ENCODE assay signal across 24 cellular contexts in genomic region chr9:137515338-137515724, GRCh38. TPM values are rescaled to one million over a fixed set of nuclear protein-coding genes. Genes with fewer than 3 reads are reported as not detected.
DNase-seq lines count a peak whose midpoint lies in the region; ATAC-seq, FAIRE-seq and TF ChIP-seq lines count a peak whose summit lies in the region.
"Had no signal": no experiment of that assay in that cellular context is flagged by ENCODE, and none has a peak within 500 bp of the region (broad histone marks: within the 10 kb centered on the region; RNA-seq: fewer than 3 reads in every experiment).

No MANE protein-coding gene starts in this region.

- intact Hi-C loops in Panc1 (cut with micrococcal nuclease; ENCODE audit: unreplicated experiment) (no loop called here), HepG2 (cut with micrococcal nuclease; ENCODE audit: unreplicated experiment) (no loop called here), aorta (cut with DNase I) (no loop called here), ascending aorta (cut with DNase I) (no loop called here)

- FAIRE-seq in HepG2 (lab: Jason Lieb, UNC): no peak
- FAIRE-seq: A204.1, GM12891, H54 had no signal

- TF ChIP-seq RAD21 in HepG2 (CRISPR knock-in tag; IDR thresholded peaks at IDR 0.05): no peak

- no peak for TF ChIP-seq EP300 in HepG2 (IDR thresholded peaks at IDR 0.05; ENCODE audit: low read depth in 2 of 2, low read length in 2 of 2)
- no peak for TF ChIP-seq EP300 in HepG2 (CRISPR knock-in tag; IDR thresholded peaks at IDR 0.05; ENCODE audit: borderline replicate concordance)

- H3K4me1 ChIP-seq in Panc1 (ENCODE audit: control insufficient read depth, insufficient read depth, low read length) (peaks cover 5% of the 10 kb centered on the region), HepG2 (ENCODE audit: insufficient read depth, low read length) (no peaks in the 10 kb centered on the region), aorta (ENCODE audit: control insufficient read depth in 1 of 2, insufficient read depth in 2 of 2, low read length in 2 of 2) (no peaks in the 10 kb centered on the region), ascending aorta (no peaks in the 10 kb centered on the region)
- H3K4me1 ChIP-seq: BE2C had no signal

- peaks cover 8% of the 10 kb centered on the region for H3K4me1 Mint-ChIP-seq in stimulated activated naive CD8-positive, alpha-beta T cell treated with anti-CD3 and anti-CD28 coated beads, Interleukin-15, amount 100 ng/mL, for 72 hours

- no peaks in the 10 kb centered on the region for H3K9me3 Mint-ChIP-seq in stimulated activated naive CD8-positive, alpha-beta T cell treated with anti-CD3 and anti-CD28 coated beads, Interleukin-15, amount 100 ng/mL, for 72 hours
- H3K9me3 Mint-ChIP-seq: CD4-positive, alpha-beta memory T cell had no signal

- POLR2A ChIA-PET in Panc1 (lab: Charles Lee): no interaction called here
- POLR2A ChIA-PET in HepG2 (lab: Yijun Ruan, JAX): no interaction called here

- H3K9ac ChIP-seq in HepG2 (ENCODE audit: insufficient read depth, low read depth, low read length): no peak overlapping the region

- WGBS in HepG2 (ENCODE audit: low lambda C conversion rate): no CpG with 5 or more reads among the region's 23 CpGs
- 85 to 91% methylated on average over 23 of the region's 23 CpGs for WGBS in aorta, 2 donors

- H3K27me3 ChIP-seq in Panc1 (ENCODE audit: control insufficient read depth, insufficient read depth, low read length): no peaks in the 10 kb centered on the region
- H3K27me3 ChIP-seq in HepG2 (ENCODE audit: control insufficient read depth in 1 of 2, insufficient read depth in 2 of 2, low read length in 2 of 2): no peaks in the 10 kb centered on the region
- H3K27me3 ChIP-seq in aorta (ENCODE audit: control insufficient read depth in 1 of 2, insufficient read depth in 2 of 2, low read length in 1 of 2): no peaks in the 10 kb centered on the region
- no peaks in the 10 kb centered on the region for H3K27me3 ChIP-seq in ascending aorta
- H3K27me3 ChIP-seq: BE2C had no signal

- in situ Hi-C loops in Panc1 (cut with HindIII; ENCODE audit: low pct_unique_long_range_greater_than_20kb, low sequenced_read_pairs) (no loop called here), HepG2 (cut with HindIII; ENCODE audit: extremely low pct_ligation_motif_present, low pct_unique_long_range_greater_than_20kb) (no loop called here)

- peak; percentile 35 for ATAC-seq in stimulated activated naive CD8-positive, alpha-beta T cell treated with anti-CD3 and anti-CD28 coated beads, Interleukin-15, amount 100 ng/mL, for 72 hours
- ATAC-seq in stimulated activated naive CD8-positive, alpha-beta T cell treated with anti-CD3 and anti-CD28 coated beads, Interleukin-15, Interleukin-2, amounts not matched to agents 100 U/mL and 50 U/mL, for 24 hours: no peak
- ATAC-seq in Panc1 (peak; percentile 62), HepG2 (peak; percentile 50; the same call in 2 of the 3 replicates), aorta (ENCODE audit: low FRiP score) (peak; percentile 44)

- no TSS peak for BruUV-seq in Panc1 (replicated peaks; lab: Mats Ljungman, UMichigan)
- BruUV-seq in HepG2 (replicated peaks; lab: Mats Ljungman, UMichigan): no TSS peak

- no peaks in the 10 kb centered on the region for H3K27me3 Mint-ChIP-seq in stimulated activated naive CD8-positive, alpha-beta T cell treated with anti-CD3 and anti-CD28 coated beads, Interleukin-15, amount 100 ng/mL, for 72 hours
- H3K27me3 Mint-ChIP-seq: CD4-positive, alpha-beta memory T cell had no signal

- TF ChIP-seq CTCF in Panc1 (IDR thresholded peaks at IDR 0.05) (no peak), HepG2 (CRISPR knock-in tag; IDR thresholded peaks at IDR 0.05) (no peak), ascending aorta (IDR thresholded peaks at IDR 0.05) (no peak)

- H3K36me3 ChIP-seq in Panc1 (ENCODE audit: control insufficient read depth, insufficient read depth, low read length): no peaks in the 10 kb centered on the region
- no peaks in the 10 kb centered on the region for H3K36me3 ChIP-seq in HepG2 (replicated peaks in 1 of 2; ENCODE audit: control insufficient read depth in 1 of 2, insufficient read depth in 2 of 2, low read length in 2 of 2)
- no peaks in the 10 kb centered on the region for H3K36me3 ChIP-seq in aorta (ENCODE audit: control insufficient read depth in 1 of 2, insufficient read depth in 2 of 2, low read length in 1 of 2)
- H3K36me3 ChIP-seq in ascending aorta: peaks cover 0 to 17% of the 10 kb centered on the region in 2 donors
- H3K36me3 ChIP-seq: BE2C had no signal

- TF ChIP-seq POLR2A in HepG2 (IDR thresholded peaks at IDR 0.05; ENCODE audit: insufficient read depth in 1 of 2, low read depth in 2 of 2, low read length in 2 of 2): no peak

- CTCF ChIA-PET in Panc1 (lab: Charles Lee): no interaction called here
- CTCF ChIA-PET in HepG2 (lab: Yijun Ruan, JAX; ENCODE audit: low intra/inter-chr PET ratio, low total read pairs): no interaction called here

- no peak overlapping the region for H3K4me3 Mint-ChIP-seq in stimulated activated naive CD8-positive, alpha-beta T cell treated with anti-CD3 and anti-CD28 coated beads, Interleukin-15, amount 100 ng/mL, for 72 hours
- H3K4me3 Mint-ChIP-seq: CD4-positive, alpha-beta memory T cell had no signal

- no peak overlapping the region for H2AFZ ChIP-seq in HepG2 (ENCODE audit: low read length)

- no peaks in the 10 kb centered on the region for H3K79me2 ChIP-seq in HepG2 (ENCODE audit: insufficient read depth, low read length)

- H3K4me3 ChIP-seq in Panc1 (ENCODE audit: low read depth in 2 of 2, low read length in 2 of 2) (no peak overlapping the region), HepG2 (replicated peaks in 1 of 3; ENCODE audit: insufficient read depth in 1 of 3, low read depth in 2 of 3, low read length in 3 of 3) (no peak overlapping the region), aorta (ENCODE audit: low read length in 2 of 2) (no peak overlapping the region), ascending aorta (no peak overlapping the region)
- H3K4me3 ChIP-seq: SK-N-MC had no signal

- no peak overlapping the region for H3K4me2 ChIP-seq in HepG2 (ENCODE audit: low read depth, low read length)

- H4K20me1 ChIP-seq in HepG2 (ENCODE audit: insufficient read depth, low read length): no peaks in the 10 kb centered on the region

- no peak overlapping the region for H3K27ac Mint-ChIP-seq in stimulated activated naive CD8-positive, alpha-beta T cell treated with anti-CD3 and anti-CD28 coated beads, Interleukin-15, amount 100 ng/mL, for 72 hours
- H3K27ac Mint-ChIP-seq: CD4-positive, alpha-beta memory T cell had no signal

- DNase-seq in stimulated activated naive CD8-positive, alpha-beta T cell treated with anti-CD3 and anti-CD28 coated beads, Interleukin-15, amount 100 ng/mL, for 72 hours: no peak
- DNase-seq in stimulated activated naive CD8-positive, alpha-beta T cell treated with anti-CD3 and anti-CD28 coated beads, Interleukin-15, Interleukin-2, amounts not matched to agents 100 U/mL and 50 U/mL, for 24 hours: no peak
- DNase-seq in Panc1 (ENCODE audit: low read depth, low spot score) (no peak), HepG2 (ENCODE audit: low spot score) (no peak), aorta (no peak), ascending aorta (ENCODE audit: low spot score in 2 of 2) (no peak), UCSD-AML1 (lab: John Stamatoyannopoulos, UW; ENCODE audit: unreplicated experiment) (no peak), putamen (ENCODE audit: low spot score) (no peak)
- DNase-seq: BE2C; Caco-2; CD4-positive, alpha-beta memory T cell; DND-41; MV-4-11; NCI-H1105 treated with DMSO at 0.1 percent for 48 hours; NCI-H2081; NCI-H446; NCI-H526; SHP77 treated with DMSO at 0.1 percent for 48 hours; SW 1271 had no signal

- H3K9me3 ChIP-seq in Panc1 (ENCODE audit: control insufficient read depth, insufficient read depth, low read depth, low read length): no peaks in the 10 kb centered on the region
- H3K9me3 ChIP-seq in HepG2 (ENCODE audit: low read length): peaks cover 3% of the 10 kb centered on the region; the same call in 1 of the 2 replicates
- H3K9me3 ChIP-seq in aorta (ENCODE audit: control insufficient read depth, low read length): no peaks in the 10 kb centered on the region
- no peaks in the 10 kb centered on the region for H3K9me3 ChIP-seq in ascending aorta
- H3K9me3 ChIP-seq: BE2C, Caco-2 had no signal

- no peak overlapping the region for H3K27ac ChIP-seq in Panc1 (ENCODE audit: low read length)
- no peak overlapping the region for H3K27ac ChIP-seq in HepG2 (ENCODE audit: extremely low read length, insufficient read depth, low read length)
- no peak overlapping the region for H3K27ac ChIP-seq in aorta (ENCODE audit: low read depth in 1 of 2, low read length in 2 of 2)
- H3K27ac ChIP-seq in ascending aorta: no peak overlapping the region
- H3K27ac ChIP-seq: SK-N-MC had no signal

RNA-seq across cellular contexts. Expression of gene PNPLA7, which starts 34.9 kb away (rescaled TPM):
- total RNA-seq in Panc1 (2021; ENCODE audit: unreplicated experiment) (3.9 TPM), HepG2 (2016; rRNA removed; fragmentation: Illumina TruSeq; extraction: Trizol) (0.21 and 0.42 TPM in 2 replicates), aorta (10 to 100 TPM in 1 of 2 donors, 1 to 10 TPM in 1; 7.6 to 10.3 TPM), ascending aorta (13.5 TPM)
- 4.8 TPM for polyA plus RNA-seq in Panc1 (2012; ENCODE audit: insufficient read length)
- 0.30 and 0.53 TPM in 2 replicates for total RNA-seq in HepG2 (2016; cell fraction: cytosol; rRNA removed; fragmentation: Illumina TruSeq; extraction: Trizol; ENCODE audit: low read depth)
- 0.25 and 0.39 TPM in 2 replicates for total RNA-seq in HepG2 (2016; cell fraction: insoluble cytoplasmic fraction; rRNA removed; fragmentation: Illumina TruSeq; extraction: Trizol)
- total RNA-seq in HepG2 (2016; cell fraction: membrane; rRNA removed; fragmentation: Illumina TruSeq; extraction: Trizol): 0.21 and 0.28 TPM in 2 replicates
- 0.69 and 0.87 TPM in 2 replicates for total RNA-seq in HepG2 (2016; cell fraction: nucleus; rRNA removed; fragmentation: Illumina TruSeq; extraction: Trizol)
- polyA plus RNA-seq in HepG2 (2011; rRNA removed) (1.5 and 1.9 TPM in 2 replicates), aorta (10 to 100 TPM in 1 of 2 donors, 1 to 10 TPM in 1; 2.1 to 36.6 TPM)
- 0.77 and 1.1 TPM in 2 replicates for polyA plus RNA-seq in HepG2 (2011; cell fraction: cytosol; rRNA removed)
- 17.1 and 19.3 TPM in 2 replicates for polyA plus RNA-seq in HepG2 (2011; cell fraction: nucleus; rRNA removed)
- polyA plus RNA-seq in HepG2 (2012): 3.1 and 3.5 TPM in 2 replicates
- polyA plus RNA-seq in HepG2 (2016; cell fraction: cytosol; fragmentation: Illumina TruSeq; extraction: Trizol; ENCODE audit: low read depth): 0.14 and 0.20 TPM in 2 replicates
- 0.43 and 0.47 TPM in 2 replicates for polyA plus RNA-seq in HepG2 (2016; cell fraction: insoluble cytoplasmic fraction; fragmentation: Illumina TruSeq; extraction: Trizol; ENCODE audit: low read depth)
- polyA plus RNA-seq in HepG2 (2016; cell fraction: membrane; fragmentation: Illumina TruSeq; extraction: Trizol; ENCODE audit: low read depth): 0.27 and 0.30 TPM in 2 replicates
- polyA plus RNA-seq in HepG2 (2016; cell fraction: nucleus; fragmentation: Illumina TruSeq; extraction: Trizol; ENCODE audit: insufficient read depth, low read depth): 3.4 and 3.5 TPM in 2 replicates
- 1.2 and 1.9 TPM in 2 replicates for polyA minus RNA-seq in HepG2 (2011; rRNA and poly(A)+ RNA removed; ENCODE audit: low replicate concordance)
- polyA minus RNA-seq in HepG2 (2011; cell fraction: cytosol; rRNA and poly(A)+ RNA removed): 0.49 and 1.6 TPM in 2 replicates
- 2.7 and 2.9 TPM in 2 replicates for polyA minus RNA-seq in HepG2 (2011; cell fraction: nucleus; rRNA and poly(A)+ RNA removed)
- total RNA-seq: RPMI7951 had no signal

RNA-seq across cellular contexts. Expression of gene MRPL41, which starts 36.3 kb away (rescaled TPM):
- total RNA-seq in Panc1 (2021; ENCODE audit: unreplicated experiment) (86.4 TPM), HepG2 (2016; rRNA removed; fragmentation: Illumina TruSeq; extraction: Trizol) (48.9 and 54.0 TPM in 2 replicates), aorta (10 to 100 TPM; 25.8 to 43.7 TPM), ascending aorta (121 TPM)
- 129 TPM for polyA plus RNA-seq in Panc1 (2012; ENCODE audit: insufficient read length)
- total RNA-seq in HepG2 (2016; cell fraction: cytosol; rRNA removed; fragmentation: Illumina TruSeq; extraction: Trizol; ENCODE audit: low read depth): 48.5 and 55.5 TPM in 2 replicates
- total RNA-seq in HepG2 (2016; cell fraction: insoluble cytoplasmic fraction; rRNA removed; fragmentation: Illumina TruSeq; extraction: Trizol): 53.0 and 54.1 TPM in 2 replicates
- total RNA-seq in HepG2 (2016; cell fraction: membrane; rRNA removed; fragmentation: Illumina TruSeq; extraction: Trizol): 49.2 and 61.1 TPM in 2 replicates
- 19.0 and 19.6 TPM in 2 replicates for total RNA-seq in HepG2 (2016; cell fraction: nucleus; rRNA removed; fragmentation: Illumina TruSeq; extraction: Trizol)
- polyA plus RNA-seq in HepG2 (2011; rRNA removed) (20.9 and 23.4 TPM in 2 replicates), aorta (10 to 100 TPM; 39.7 to 86.6 TPM)
- 18.5 and 46.9 TPM in 2 replicates for polyA plus RNA-seq in HepG2 (2011; cell fraction: cytosol; rRNA removed)
- polyA plus RNA-seq in HepG2 (2011; cell fraction: nucleus; rRNA removed): 23.0 and 28.2 TPM in 2 replicates
- 15.6 and 26.9 TPM in 2 replicates for polyA plus RNA-seq in HepG2 (2012)
- 54.8 and 61.0 TPM in 2 replicates for polyA plus RNA-seq in HepG2 (2016; cell fraction: cytosol; fragmentation: Illumina TruSeq; extraction: Trizol; ENCODE audit: low read depth)
- polyA plus RNA-seq in HepG2 (2016; cell fraction: insoluble cytoplasmic fraction; fragmentation: Illumina TruSeq; extraction: Trizol; ENCODE audit: low read depth): 43.5 and 50.2 TPM in 2 replicates
- polyA plus RNA-seq in HepG2 (2016; cell fraction: membrane; fragmentation: Illumina TruSeq; extraction: Trizol; ENCODE audit: low read depth): 42.3 and 46.2 TPM in 2 replicates
- polyA plus RNA-seq in HepG2 (2016; cell fraction: nucleus; fragmentation: Illumina TruSeq; extraction: Trizol; ENCODE audit: insufficient read depth, low read depth): 35.6 and 38.1 TPM in 2 replicates
- polyA minus RNA-seq in HepG2 (2011; rRNA and poly(A)+ RNA removed; ENCODE audit: low replicate concordance): 6.4 and 7.1 TPM in 2 replicates
- polyA minus RNA-seq in HepG2 (2011; cell fraction: cytosol; rRNA and poly(A)+ RNA removed): 8.6 and 11.1 TPM in 2 replicates
- polyA minus RNA-seq in HepG2 (2011; cell fraction: nucleus; rRNA and poly(A)+ RNA removed): 2.1 and 2.2 TPM in 2 replicates

RNA-seq across cellular contexts. Expression of gene NSMF, which starts 56.2 kb away (rescaled TPM):
- total RNA-seq in Panc1 (2021; ENCODE audit: unreplicated experiment) (40.0 TPM), HepG2 (2016; rRNA removed; fragmentation: Illumina TruSeq; extraction: Trizol) (38.3 and 44.3 TPM in 2 replicates), aorta (10 to 100 TPM; 76.8 to 78.2 TPM), ascending aorta (231 TPM)
- polyA plus RNA-seq in Panc1 (2012; ENCODE audit: insufficient read length): 53.6 TPM
- total RNA-seq in HepG2 (2016; cell fraction: cytosol; rRNA removed; fragmentation: Illumina TruSeq; extraction: Trizol; ENCODE audit: low read depth): 35.6 and 45.0 TPM in 2 replicates
- 31.9 and 43.2 TPM in 2 replicates for total RNA-seq in HepG2 (2016; cell fraction: insoluble cytoplasmic fraction; rRNA removed; fragmentation: Illumina TruSeq; extraction: Trizol)
- total RNA-seq in HepG2 (2016; cell fraction: membrane; rRNA removed; fragmentation: Illumina TruSeq; extraction: Trizol): 88.7 and 95.2 TPM in 2 replicates
- 47.8 and 56.5 TPM in 2 replicates for total RNA-seq in HepG2 (2016; cell fraction: nucleus; rRNA removed; fragmentation: Illumina TruSeq; extraction: Trizol)
- polyA plus RNA-seq in HepG2 (2011; rRNA removed) (183 and 271 TPM in 2 replicates), aorta (100 to 1,000 TPM in 1 of 2 donors, 10 to 100 TPM in 1; 75.5 to 154 TPM)
- 147 and 184 TPM in 2 replicates for polyA plus RNA-seq in HepG2 (2011; cell fraction: cytosol; rRNA removed)
- polyA plus RNA-seq in HepG2 (2011; cell fraction: nucleus; rRNA removed): 1,153 and 1,227 TPM in 2 replicates
- polyA plus RNA-seq in HepG2 (2012): 143 and 184 TPM in 2 replicates
- 80.1 and 97.0 TPM in 2 replicates for polyA plus RNA-seq in HepG2 (2016; cell fraction: cytosol; fragmentation: Illumina TruSeq; extraction: Trizol; ENCODE audit: low read depth)
- polyA plus RNA-seq in HepG2 (2016; cell fraction: insoluble cytoplasmic fraction; fragmentation: Illumina TruSeq; extraction: Trizol; ENCODE audit: low read depth): 62.3 and 80.0 TPM in 2 replicates
- 159 and 160 TPM in 2 replicates for polyA plus RNA-seq in HepG2 (2016; cell fraction: membrane; fragmentation: Illumina TruSeq; extraction: Trizol; ENCODE audit: low read depth)
- polyA plus RNA-seq in HepG2 (2016; cell fraction: nucleus; fragmentation: Illumina TruSeq; extraction: Trizol; ENCODE audit: insufficient read depth, low read depth): 179 and 193 TPM in 2 replicates
- polyA minus RNA-seq in HepG2 (2011; rRNA and poly(A)+ RNA removed; ENCODE audit: low replicate concordance): 64.9 and 155 TPM in 2 replicates
- polyA minus RNA-seq in HepG2 (2011; cell fraction: cytosol; rRNA and poly(A)+ RNA removed): 76.5 and 105 TPM in 2 replicates
- 147 and 159 TPM in 2 replicates for polyA minus RNA-seq in HepG2 (2011; cell fraction: nucleus; rRNA and poly(A)+ RNA removed)
